In the genomic region with DNA sequence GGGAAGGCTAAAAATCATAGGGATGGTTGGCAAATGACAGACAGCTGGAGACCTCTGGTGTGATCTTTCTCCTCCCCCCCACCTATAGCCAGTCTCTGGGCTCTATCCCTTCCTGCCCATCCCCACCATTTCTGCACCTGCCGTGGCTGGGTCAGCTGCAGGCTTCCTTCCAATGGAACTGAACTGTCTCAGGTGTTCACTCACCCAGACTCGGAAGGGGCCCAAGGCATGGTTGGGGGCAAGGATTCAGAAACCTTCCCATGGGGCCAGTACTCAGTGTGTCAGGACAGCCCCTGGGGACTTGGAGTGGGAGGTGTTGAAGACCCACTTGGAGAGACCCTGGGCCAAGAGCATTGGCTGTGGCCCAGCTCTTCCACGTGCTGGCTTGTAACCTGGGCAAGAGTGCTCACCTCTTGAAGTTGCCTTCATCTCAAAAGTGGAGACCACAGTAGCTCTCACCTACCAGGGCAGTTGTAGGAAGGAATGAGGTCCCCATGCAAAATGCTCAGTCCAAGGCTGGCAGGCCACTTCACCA, we compare ENCODE assay signal across 36 cellular contexts. TPM values are rescaled to one million over a fixed set of nuclear protein-coding genes. Genes with fewer than 3 reads are reported as not detected.
"Had no signal": no experiment of that assay in that cellular context is flagged by ENCODE, and none has a peak within 500 bp of the region (broad histone marks: within the 10 kb centered on the region; RNA-seq: fewer than 3 reads in every experiment).

No MANE protein-coding gene starts in this region.

- H3K4me1 ChIP-seq: SJSA1 had no signal

- H3K4me3 ChIP-seq: adrenal gland, cardiac muscle cell, Peyer's patch, SJSA1 had no signal

- DNase-seq: activated B cell treated with CpG ODN at 0.5 μM for 24 hours; activated CD4-positive, alpha-beta memory T cell treated with anti-CD3 and anti-CD28 coated beads for 36 hours; activated CD4-positive, alpha-beta T cell treated with anti-CD3 and anti-CD28 coated beads for 4 hours; activated CD4-positive, alpha-beta T cell treated with anti-CD3 and anti-CD28 coated beads, Interleukin-2, amount 50 U/mL, for 1 hour; activated CD4-positive, CD25-positive, alpha-beta regulatory T cell treated with anti-CD3 and anti-CD28 coated beads, Interleukin-2, amount 50 U/mL, for 72 hours; activated CD8-positive, alpha-beta memory T cell treated with anti-CD3 and anti-CD28 coated beads, Interleukin-2, amount 50 U/mL, for 4 hours; activated gamma-delta T cell treated with Interleukin-2 at 50 U/mL for 16 hours; activated naive CD4-positive, alpha-beta T cell treated with anti-CD3 and anti-CD28 coated beads for 36 hours; activated T-cell treated with anti-CD3 and anti-CD28 coated beads for 4 hours; activated T-cell treated with anti-CD3 and anti-CD28 coated beads, Interleukin-2, amount 50 U/mL, for 4 hours; adrenal gland; brain microvascular endothelial cell; NCI-H1048; NCI-H1105 treated with DMSO at 0.1 percent for 48 hours; NCI-H1436; NCI-H1694 treated with DMSO at 0.1 percent for 48 hours; NCI-H2029; NCI-H2171; NCI-H510A; NCI-H526; NCI-H748 treated with DMSO at 0.1 percent for 48 hours; NK-92 treated with Interleukin-12 subunit alpha and Interleukin-12 subunit beta, amount 100 ng/mL, for 24 hours; PC-3; Peyer's patch; RPMI8226; SHP77 treated with DMSO at 0.1 percent for 48 hours; SK-N-SH; T-cell; T-helper 2 cell; T-helper 9 cell had no signal

- H3K27ac ChIP-seq: adrenal gland, brain microvascular endothelial cell, cardiac muscle cell, Peyer's patch, SJSA1, VCaP had no signal

- H3K36me3 ChIP-seq: adrenal gland, brain microvascular endothelial cell, cardiac muscle cell, Peyer's patch, SJSA1 had no signal

- ATAC-seq: activated naive CD4-positive, alpha-beta T cell treated with anti-CD3 and anti-CD28 coated beads, Interleukin-2, amount 50 U/mL, for 72 hours; activated T-cell treated with anti-CD3 and anti-CD28 coated beads, Interleukin-2, amount 50 U/mL, for 4 hours; PC-3; T-cell had no signal

- H3K9me3 ChIP-seq: adrenal gland, Peyer's patch, SJSA1, SK-N-SH had no signal

RNA-seq across cellular contexts. Expression of a gene that starts 1.7 kb away (rescaled TPM):
- total RNA-seq: activated B cell treated with CpG ODN at 0.5 μM for 24 hours; activated CD4-positive, alpha-beta memory T cell treated with anti-CD3 and anti-CD28 coated beads for 36 hours; activated naive CD4-positive, alpha-beta T cell treated with anti-CD3 and anti-CD28 coated beads for 36 hours; activated naive CD4-positive, alpha-beta T cell treated with anti-CD3 and anti-CD28 coated beads, Interleukin-2, amount 50 U/mL, for 72 hours; activated T-helper 1 cell treated with anti-CD3 and anti-CD28 coated beads, Interleukin-12 subunit alpha, Interleukin-12 subunit beta, Interleukin-2, Interleukin-4 antibody, amounts not matched to agents 30 ng/mL and 10 ng/mL and 1 ng/mL, durations not matched to agents 14 hours and 24 hours and 36 hours; M059J; SJSA1; T-cell had no signal
